Comparison of ENCODE assay signal across 8 cellular contexts in the genomic region with DNA sequence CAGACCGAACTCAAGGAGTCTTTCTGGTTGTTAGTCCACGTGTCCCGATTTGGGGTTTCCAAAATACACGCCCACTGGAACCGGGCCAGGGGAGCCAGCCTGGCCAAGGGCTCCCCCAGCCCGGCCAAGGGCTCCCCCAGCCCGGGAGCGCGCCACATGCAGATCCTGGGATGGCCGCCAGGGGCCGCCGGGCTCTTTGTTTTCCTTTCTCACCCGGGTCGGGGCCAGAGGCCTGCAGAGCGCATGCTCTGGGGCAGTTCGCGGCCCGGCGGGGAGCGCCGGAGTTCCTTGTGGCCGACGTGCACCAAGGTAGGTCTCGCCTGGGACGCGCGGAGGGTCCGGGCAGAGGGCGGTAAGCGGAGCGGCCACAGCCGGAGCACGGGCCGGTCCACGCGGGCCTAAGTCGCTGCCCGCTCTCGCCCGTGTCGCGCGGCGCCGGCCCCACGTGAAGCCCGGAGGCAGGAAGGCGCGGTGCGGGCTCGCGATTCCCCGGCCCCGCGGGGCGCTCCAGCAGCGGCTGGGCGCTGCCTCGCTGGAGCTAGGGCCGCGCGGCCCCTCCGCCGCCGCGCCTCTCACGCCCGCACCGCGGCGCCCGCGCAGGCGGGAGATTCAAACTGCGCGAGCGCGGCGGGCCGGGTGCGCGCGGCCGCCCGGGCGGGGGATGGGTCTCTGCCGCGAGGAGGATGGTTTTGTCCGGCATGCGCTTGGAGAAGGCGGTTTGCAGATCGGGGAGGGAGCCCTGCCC. TPM values are rescaled to one million over a fixed set of nuclear protein-coding genes. Genes with fewer than 3 reads are reported as not detected.
DNase-seq lines count a peak whose midpoint lies in the region; ATAC-seq and TF ChIP-seq lines count a peak whose summit lies in the region.

No MANE protein-coding gene starts in this region.

- no peaks in the 10 kb centered on the region for H3K9me2 ChIP-seq in SU-DHL-6 (replicated peaks; ENCODE audit: insufficient read depth, low read length)

- peak; percentile 94 for DNase-seq in GM12865 (ENCODE audit: low read depth)
- peak; percentile 91 for DNase-seq in NCI-H1092 treated with DMSO at 0.1 percent for 48 hours (lab: John Stamatoyannopoulos, UW)
- peak; percentile 95 for DNase-seq in activated naive CD8-positive, alpha-beta T cell treated with anti-CD3 and anti-CD28 coated beads, Interleukin-2, amount 50 U/mL, for 24 hours
- peak; percentile 88 to 92 for DNase-seq in heart right ventricle
- peak; percentile 91 for DNase-seq in progenitor cell of endocrine pancreas (ENCODE audit: low spot score, unreplicated experiment)

- no peaks in the 10 kb centered on the region for H3K9me3 Mint-ChIP-seq in activated naive CD8-positive, alpha-beta T cell treated with anti-CD3 and anti-CD28 coated beads, Interleukin-2, amount 50 U/mL, for 24 hours
- no peaks in the 10 kb centered on the region for H3K9me3 Mint-ChIP-seq in progenitor cell of endocrine pancreas (ENCODE audit: low read depth)

- peaks cover 2 to 21% (median 13%) of the 10 kb centered on the region in 9 donors for H3K4me1 ChIP-seq in heart right ventricle
- no peaks in the 10 kb centered on the region for H3K4me1 ChIP-seq in urinary bladder (ENCODE audit: insufficient read depth)

- ATAC-seq in HG02571 (IDR thresholded peaks at IDR 0.05; ENCODE audit: unreplicated experiment) (peak; percentile 57), heart right ventricle (peak; percentile 91 to 96 (median 95))
- peak; percentile 56 for ATAC-seq in activated naive CD8-positive, alpha-beta T cell treated with anti-CD3 and anti-CD28 coated beads, Interleukin-2, amount 50 U/mL, for 24 hours

- WGBS in heart right ventricle, 2 donors = 1% methylated on average over 78 to 92 of the region's 92 CpGs
- under 1% methylated on average over 92 of the region's 92 CpGs for WGBS in urinary bladder

- peaks cover 39% of the 10 kb centered on the region for H3K36me3 Mint-ChIP-seq in activated naive CD8-positive, alpha-beta T cell treated with anti-CD3 and anti-CD28 coated beads, Interleukin-2, amount 50 U/mL, for 24 hours (ENCODE audit: low read depth)
- H3K36me3 Mint-ChIP-seq in progenitor cell of endocrine pancreas (ENCODE audit: insufficient read depth) = peaks cover 10% of the 10 kb centered on the region

- H3K79me2 ChIP-seq in SU-DHL-6 (ENCODE audit: insufficient read depth, low read length) = peaks cover 44% of the 10 kb centered on the region

- H3K36me3 ChIP-seq in SU-DHL-6 (ENCODE audit: low read length) (0 out of 2 replicates have a peak, but pooled peaks cover 3% of the 10 kb centered on the region), heart right ventricle (peaks cover 0 to 27% (median 9%) of the 10 kb centered on the region in 9 donors), urinary bladder (ENCODE audit: insufficient read depth) (no peaks in the 10 kb centered on the region)

- TF ChIP-seq CTCF in GM12865 (IDR thresholded peaks at IDR 0.05; ENCODE audit: insufficient read depth, low read depth, low read length, missing control alignments) (peak; percentile 90), SU-DHL-6 (IDR thresholded peaks at IDR 0.05; ENCODE audit: insufficient read depth, low read length, poor library complexity, severe bottlenecking) (peak; percentile 95), heart right ventricle (IDR thresholded peaks at IDR 0.05) (peak; percentile 91 to 100 (median 99)), progenitor cell of endocrine pancreas (IDR thresholded peaks at IDR 0.05; ENCODE audit: unreplicated experiment) (peak; percentile 98)

- peaks cover 38% of the 10 kb centered on the region for H3K4me1 Mint-ChIP-seq in activated naive CD8-positive, alpha-beta T cell treated with anti-CD3 and anti-CD28 coated beads, Interleukin-2, amount 50 U/mL, for 24 hours
- peaks cover 27% of the 10 kb centered on the region for H3K4me1 Mint-ChIP-seq in progenitor cell of endocrine pancreas (ENCODE audit: low read depth)

- peak overlapping the region; percentile 78 for H3K4me2 ChIP-seq in SU-DHL-6 (ENCODE audit: low read depth, low read length, poor library complexity, severe bottlenecking)

- H3K27ac Mint-ChIP-seq in activated naive CD8-positive, alpha-beta T cell treated with anti-CD3 and anti-CD28 coated beads, Interleukin-2, amount 50 U/mL, for 24 hours = peak overlapping the region; percentile 90
- peak overlapping the region; percentile 96 for H3K27ac Mint-ChIP-seq in progenitor cell of endocrine pancreas

- intact Hi-C loops in heart right ventricle (cut with DNase I) = loop anchor here (1.0 to 10.0 kb wide), 11 partner anchors 34 to 359 kb away; partner anchors contain the start of genes TRNAU1AP (in 2 of the 10) and RAB42 (in 1 of the 10)

- peak overlapping the region; percentile 75 for H3K27ac ChIP-seq in SU-DHL-6 (ENCODE audit: low read depth, low read length)
- H3K27ac ChIP-seq in heart right ventricle = peak overlapping the region in 9 of 10 donors; percentile 56 to 92 (median 80)
- no peak overlapping the region for H3K27ac ChIP-seq in urinary bladder (ENCODE audit: low read depth)

- no peaks in the 10 kb centered on the region for H3K27me3 Mint-ChIP-seq in activated naive CD8-positive, alpha-beta T cell treated with anti-CD3 and anti-CD28 coated beads, Interleukin-2, amount 50 U/mL, for 24 hours
- H3K27me3 Mint-ChIP-seq in progenitor cell of endocrine pancreas = no peaks in the 10 kb centered on the region

- H4K20me1 ChIP-seq in SU-DHL-6 (ENCODE audit: low read depth, low read length) = no peaks in the 10 kb centered on the region

- H3F3A ChIP-seq in SU-DHL-6 (ENCODE audit: insufficient read depth) = peaks cover 47% of the 10 kb centered on the region

- peak overlapping the region; percentile 92 for H3K4me3 Mint-ChIP-seq in activated naive CD8-positive, alpha-beta T cell treated with anti-CD3 and anti-CD28 coated beads, Interleukin-2, amount 50 U/mL, for 24 hours
- peak overlapping the region; percentile 90 for H3K4me3 Mint-ChIP-seq in progenitor cell of endocrine pancreas (ENCODE audit: low read depth)

- peak overlapping the region; percentile 81 for H3K9ac ChIP-seq in SU-DHL-6 (ENCODE audit: low read length)

- H3K4me3 ChIP-seq in GM12865 (ENCODE audit: low read depth, low read length) = peak overlapping the region; percentile 74
- peak overlapping the region; percentile 81 for H3K4me3 ChIP-seq in SU-DHL-6 (ENCODE audit: insufficient read depth, low read length, poor library complexity, severe bottlenecking)
- H3K4me3 ChIP-seq in heart right ventricle = peak overlapping the region; percentile 19 to 84 (median 67)
- peak overlapping the region; percentile 72 for H3K4me3 ChIP-seq in urinary bladder (ENCODE audit: low read depth, low read length)

- no peak overlapping the region for H2AFZ ChIP-seq in SU-DHL-6 (ENCODE audit: low read depth, low read length, severe bottlenecking)

- H3K27me3 ChIP-seq in SU-DHL-6 (ENCODE audit: low read length) = no peaks in the 10 kb centered on the region
- no peaks in the 10 kb centered on the region for H3K27me3 ChIP-seq in heart right ventricle

- H3K9me3 ChIP-seq in SU-DHL-6 (ENCODE audit: insufficient read depth, low read length) = no peaks in the 10 kb centered on the region
- no peaks in the 10 kb centered on the region for H3K9me3 ChIP-seq in heart right ventricle

RNA-seq across cellular contexts. Expression of gene RCC1, which starts 12.3 kb away (rescaled TPM):
- total RNA-seq in heart right ventricle (10 to 100 TPM in 1 of 10 donors, 1 to 10 TPM in 9; 2.3 to 17.8 (median 3.9) TPM), progenitor cell of endocrine pancreas (58.4 TPM in 2 replicates), urinary bladder (17.2 TPM)
- polyA plus RNA-seq in heart right ventricle (10 to 100 TPM in 1 of 2 donors, 1 to 10 TPM in 1; 3.8 to 15.3 TPM), urinary bladder (20.4 TPM)

RNA-seq across cellular contexts. Expression of gene TRNAU1AP, which starts 34.7 kb away (rescaled TPM):
- total RNA-seq in heart right ventricle = 10 to 100 TPM; 13.1 to 21.2 (median 15.2) TPM
- polyA plus RNA-seq in heart right ventricle = 10 to 100 TPM; 17.3 to 21.4 TPM
- total RNA-seq in progenitor cell of endocrine pancreas = 38.6 and 39.6 TPM in 2 replicates
- total RNA-seq in urinary bladder = 35.7 TPM
- 21.8 TPM for polyA plus RNA-seq in urinary bladder
